In the genomic region with DNA sequence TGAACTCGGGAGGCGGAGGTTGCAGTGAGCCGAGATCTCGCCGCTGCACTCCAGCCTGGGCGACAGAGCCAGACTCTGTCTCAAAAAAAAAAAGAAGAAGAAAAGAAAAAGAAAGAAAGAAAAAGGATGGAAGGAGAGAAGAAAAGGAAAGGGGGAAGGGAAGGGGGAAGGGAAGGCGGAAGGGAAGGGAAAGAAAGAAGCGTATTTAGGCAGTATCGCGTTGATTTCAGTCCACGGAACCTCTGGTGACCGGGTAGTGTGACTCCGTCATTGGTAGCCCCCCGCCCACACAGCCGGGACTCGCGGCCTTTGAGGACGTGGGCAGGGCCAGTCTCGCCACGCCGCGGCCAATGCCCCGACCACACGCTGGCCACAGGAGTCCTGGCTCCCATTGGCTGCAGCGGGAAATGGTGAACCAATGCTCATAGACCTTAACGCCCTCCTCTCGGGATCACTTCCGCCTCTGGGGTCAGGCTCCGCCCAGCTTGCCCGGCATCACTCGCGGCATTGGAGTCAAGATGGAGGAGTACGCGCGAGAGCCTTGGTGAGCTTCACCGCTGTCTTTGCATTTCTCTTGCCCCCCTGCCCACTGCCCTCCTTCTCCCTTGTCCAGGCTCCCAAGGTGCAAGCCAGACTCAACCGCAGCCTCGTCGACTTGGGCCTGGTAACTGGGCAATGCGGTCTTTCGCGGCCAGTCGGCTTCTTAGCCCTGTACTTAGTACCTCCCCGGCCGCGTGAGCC, we compare ENCODE assay signal across 8 cellular contexts. TPM values are rescaled to one million over a fixed set of nuclear protein-coding genes. Genes with fewer than 3 reads are reported as not detected.
A peak's percentile ranks its signal among the peaks of the same experiment; 100 is the strongest.
DNase-seq lines count a peak whose midpoint lies in the region; ATAC-seq and TF ChIP-seq lines count a peak whose summit lies in the region.

Gene TIMM17A, plus strand, starts transcription at position 495 of the 741 bp plus-strand sequence. Its CDS starts 24 bp downstream, at position 519.

- peak; percentile 61 to 83 for TF ChIP-seq POLR2A in tibial nerve (IDR thresholded peaks at IDR 0.05)

- H3K4me3 Mint-ChIP-seq in activated naive CD8-positive, alpha-beta T cell treated with anti-CD3 and anti-CD28 coated beads, Interleukin-2, amount 50 U/mL, for 24 hours, result peak within 1 kb of the TSS; percentile 97

- 1% methylated on average over 36 to 45 of the region's 46 CpGs for WGBS in tibial nerve, 2 donors

- ATAC-seq in HG02763 (IDR thresholded peaks at IDR 0.05; ENCODE audit: unreplicated experiment), result peak; percentile 99
- peak; percentile 100 for ATAC-seq in activated naive CD8-positive, alpha-beta T cell treated with anti-CD3 and anti-CD28 coated beads, Interleukin-2, amount 50 U/mL, for 24 hours

- peaks cover 18% of the 10 kb centered on the region for H3K36me3 ChIP-seq in cardiac muscle cell
- no peaks in the 10 kb centered on the region for H3K36me3 ChIP-seq in parathyroid adenoma (ENCODE audit: control insufficient read depth, insufficient read depth, low read length)
- peaks cover 0 to 32% (median 16%) of the 10 kb centered on the region in 3 donors for H3K36me3 ChIP-seq in tibial nerve

- H3K27me3 ChIP-seq in cardiac muscle cell (no peaks in the 10 kb centered on the region), parathyroid adenoma (ENCODE audit: control insufficient read depth, insufficient read depth, low read length) (no peaks in the 10 kb centered on the region), tibial nerve (no peaks in the 10 kb centered on the region)

- peaks cover 1% of the 10 kb centered on the region for H3K27me3 Mint-ChIP-seq in activated naive CD8-positive, alpha-beta T cell treated with anti-CD3 and anti-CD28 coated beads, Interleukin-2, amount 50 U/mL, for 24 hours

- H3K9ac ChIP-seq in parathyroid adenoma, result peak within 1 kb of the TSS; percentile 80

- H3K4me2 ChIP-seq in parathyroid adenoma (ENCODE audit: low read length), result peak within 1 kb of the TSS; percentile 93

- TF ChIP-seq EP300 in tibial nerve (IDR thresholded peaks at IDR 0.05), result peak in 1 of 2 donors; percentile 94

- H3K27ac ChIP-seq in cardiac muscle cell, result peak within 1 kb of the TSS; percentile 92
- peak within 1 kb of the TSS; percentile 84 for H3K27ac ChIP-seq in parathyroid adenoma
- H3K27ac ChIP-seq in tibial nerve, result peak within 1 kb of the TSS; percentile 64 to 92 (median 87)

- H3K36me3 Mint-ChIP-seq in activated naive CD8-positive, alpha-beta T cell treated with anti-CD3 and anti-CD28 coated beads, Interleukin-2, amount 50 U/mL, for 24 hours (ENCODE audit: low read depth), result peaks cover 23% of the 10 kb centered on the region

- H3K4me1 ChIP-seq in cardiac muscle cell (ENCODE audit: low read depth), result peaks cover 7% of the 10 kb centered on the region
- no peaks in the 10 kb centered on the region for H3K4me1 ChIP-seq in parathyroid adenoma
- peaks cover 0 to 23% (median 12%) of the 10 kb centered on the region in 4 donors for H3K4me1 ChIP-seq in tibial nerve

- H2AFZ ChIP-seq in parathyroid adenoma, result peak within 1 kb of the TSS; percentile 92

- no peaks in the 10 kb centered on the region for H3K9me3 Mint-ChIP-seq in activated naive CD8-positive, alpha-beta T cell treated with anti-CD3 and anti-CD28 coated beads, Interleukin-2, amount 50 U/mL, for 24 hours

- H3K79me2 ChIP-seq in parathyroid adenoma, result peaks cover 9% of the 10 kb centered on the region

- DNase-seq in GM12865 (ENCODE audit: low read depth), result peak; percentile 99
- peak; percentile 81 for DNase-seq in NCI-H1417 treated with DMSO at 0.1 percent for 48 hours (lab: John Stamatoyannopoulos, UW)
- DNase-seq in SW480 (ENCODE audit: low spot score), result peak; percentile 95
- peak; percentile 94 for DNase-seq in activated naive CD8-positive, alpha-beta T cell treated with anti-CD3 and anti-CD28 coated beads, Interleukin-2, amount 50 U/mL, for 24 hours
- peak; percentile 99 for DNase-seq in cardiac muscle cell (ENCODE audit: low read depth in 1 of 2, low spot score in 1 of 2)
- peak; percentile 93 to 96 for DNase-seq in tibial nerve (ENCODE audit: low spot score in 2 of 2)

- H3K4me3 ChIP-seq in GM12865 (ENCODE audit: low read depth, low read length) (peak within 1 kb of the TSS; percentile 81), cardiac muscle cell (peak within 1 kb of the TSS; percentile 93), parathyroid adenoma (ENCODE audit: low read depth, low read length) (peak within 1 kb of the TSS; percentile 97), tibial nerve (peak within 1 kb of the TSS; percentile 63 to 98 (median 80))

- no peaks in the 10 kb centered on the region for H3K9me3 ChIP-seq in cardiac muscle cell (ENCODE audit: low read depth)
- H3K9me3 ChIP-seq in parathyroid adenoma (ENCODE audit: control insufficient read depth, low read length), result no peaks in the 10 kb centered on the region
- no peaks in the 10 kb centered on the region for H3K9me3 ChIP-seq in tibial nerve

- peak within 1 kb of the TSS; percentile 98 for H3K27ac Mint-ChIP-seq in activated naive CD8-positive, alpha-beta T cell treated with anti-CD3 and anti-CD28 coated beads, Interleukin-2, amount 50 U/mL, for 24 hours

- no peak for TF ChIP-seq CTCF in GM12865 (IDR thresholded peaks at IDR 0.05; ENCODE audit: insufficient read depth, low read depth, low read length, missing control alignments)
- no peak for TF ChIP-seq CTCF in cardiac muscle cell (IDR thresholded peaks at IDR 0.05; ENCODE audit: low read depth, low read length)
- TF ChIP-seq CTCF in parathyroid adenoma (IDR thresholded peaks at IDR 0.05), result no peak
- TF ChIP-seq CTCF in tibial nerve (IDR thresholded peaks at IDR 0.05), result peak in 1 of 5 experiments; percentile 37

- peaks cover 25% of the 10 kb centered on the region for H3K4me1 Mint-ChIP-seq in activated naive CD8-positive, alpha-beta T cell treated with anti-CD3 and anti-CD28 coated beads, Interleukin-2, amount 50 U/mL, for 24 hours

RNA-seq across cellular contexts. Expression of gene TIMM17A, which starts in this region (rescaled TPM):
- 32.9 and 37.4 TPM in 2 replicates for total RNA-seq in cardiac muscle cell
- polyA plus RNA-seq in cardiac muscle cell, result 88.7 and 110 TPM in 2 replicates
- 10 to 100 TPM; 16.2 to 31.8 (median 21.0) TPM for total RNA-seq in tibial nerve

Comparison
In these comparisons a context has a peak if more than half of its experiments do, and no peak if none do; other contexts are left out.
1. Peak in every context shown above with its lines: DNase-seq, ATAC-seq, H3K4me3 ChIP-seq and H3K27ac ChIP-seq.